11 cellular contexts compared by ENCODE assay signal in genomic region chr15:96020133-96020532, GRCh38.
"Had no signal": no experiment of that assay in that cellular context is flagged by ENCODE, and none has a peak within 500 bp of the region (broad histone marks: within the 10 kb centered on the region; RNA-seq: fewer than 3 reads in every experiment).

No MANE protein-coding gene starts in this region.

- H3K9me3 Mint-ChIP-seq: activated naive CD8-positive, alpha-beta T cell treated with anti-CD3 and anti-CD28 coated beads for 36 hours had no signal

- H3K27ac Mint-ChIP-seq: activated naive CD8-positive, alpha-beta T cell treated with anti-CD3 and anti-CD28 coated beads for 36 hours; naive thymus-derived CD4-positive, alpha-beta T cell had no signal

- H3K4me1 ChIP-seq: gastroesophageal sphincter, tibial artery had no signal

- H3K4me3 ChIP-seq: gastroesophageal sphincter, lung, ovary, skin epidermis, tibial artery had no signal

- H3K36me3 Mint-ChIP-seq: activated naive CD8-positive, alpha-beta T cell treated with anti-CD3 and anti-CD28 coated beads for 36 hours had no signal

- H3K27ac ChIP-seq: gastroesophageal sphincter, ovary, tibial artery had no signal

- H3K9me3 ChIP-seq: gastroesophageal sphincter, ovary, tibial artery had no signal

- H3K4me1 Mint-ChIP-seq: activated naive CD8-positive, alpha-beta T cell treated with anti-CD3 and anti-CD28 coated beads for 36 hours; naive thymus-derived CD4-positive, alpha-beta T cell had no signal

- H3K36me3 ChIP-seq: gastroesophageal sphincter, ovary, tibial artery had no signal

- H3K4me3 Mint-ChIP-seq: activated naive CD8-positive, alpha-beta T cell treated with anti-CD3 and anti-CD28 coated beads for 36 hours; naive thymus-derived CD4-positive, alpha-beta T cell had no signal

- ATAC-seq: gastroesophageal sphincter; naive thymus-derived CD4-positive, alpha-beta T cell had no signal

- DNase-seq: activated CD4-positive, alpha-beta T cell treated with anti-CD3 and anti-CD28 coated beads, Interleukin-2, amount 50 U/mL, for 1 hour; activated naive CD8-positive, alpha-beta T cell treated with anti-CD3 and anti-CD28 coated beads for 36 hours; activated T-cell treated with anti-CD3 and anti-CD28 coated beads, Interleukin-2, amount 50 U/mL, for 1 hour; aorta; naive thymus-derived CD4-positive, alpha-beta T cell; ovary; SHP77 treated with DMSO at 0.1 percent for 48 hours; tibial artery had no signal

- H3K27me3 ChIP-seq: gastroesophageal sphincter, ovary, tibial artery had no signal
